Comparison of ENCODE assay signal across 16 cellular contexts in genomic region chr3:181615666-181616065, GRCh38.
DNase-seq lines count a peak whose midpoint lies in the region; ATAC-seq and TF ChIP-seq lines count a peak whose summit lies in the region.
"Had no signal": no experiment of that assay in that cellular context is flagged by ENCODE, and none has a peak within 500 bp of the region (broad histone marks: within the 10 kb centered on the region; RNA-seq: fewer than 3 reads in every experiment).

No MANE protein-coding gene starts in this region.

- H4K20me1 ChIP-seq in mammary epithelial cell (ENCODE audit: insufficient read depth, low read length) (no peaks in the 10 kb centered on the region), neural progenitor cell (ENCODE audit: low read depth) (no peaks in the 10 kb centered on the region)
- H4K20me1 ChIP-seq: BLaER1 treated with 17β-estradiol and CSF1 and Interleukin-3, amounts not matched to agents 10 nM and 100 nM had no signal

- no TSS peak for BruUV-seq in mammary epithelial cell (replicated peaks; lab: Mats Ljungman, UMichigan)

- no peak for ATAC-seq in HG03045 (IDR thresholded peaks at IDR 0.05; ENCODE audit: unreplicated experiment)
- ATAC-seq: GM23338, HepG2 had no signal

- intact Hi-C loops in mammary epithelial cell (cut with micrococcal nuclease) = no loop called here
- intact Hi-C loops in breast epithelium (cut with DNase I; ENCODE audit: low total_unique reads) = no loop called here
- intact Hi-C loops in posterior vena cava (cut with DNase I) = no loop called here

- TF ChIP-seq POLR2A in breast epithelium (IDR thresholded peaks at IDR 0.05) = no peak

- no peak overlapping the region for H3K27ac ChIP-seq in mammary epithelial cell (ENCODE audit: insufficient read depth, low read depth, low read length)
- H3K27ac ChIP-seq in breast epithelium = no peak overlapping the region
- peak overlapping the region; percentile 49 for H3K27ac ChIP-seq in epithelial cell of prostate
- H3K27ac ChIP-seq in neural progenitor cell = no peak overlapping the region
- no peak overlapping the region for H3K27ac ChIP-seq in effector memory CD4-positive, alpha-beta T cell (ENCODE audit: insufficient read depth, low read length, poor library complexity, severe bottlenecking)
- H3K27ac ChIP-seq: BLaER1 treated with 17β-estradiol and CSF1 and Interleukin-3, amounts not matched to agents 10 nM and 100 nM had no signal

- H3K4me1 Mint-ChIP-seq in neural progenitor cell = peaks cover 60% of the 10 kb centered on the region
- H3K4me1 Mint-ChIP-seq: CD4-positive, CD25-positive, alpha-beta regulatory T cell had no signal

- H3K36me3 ChIP-seq in mammary epithelial cell (ENCODE audit: insufficient read depth, low read length) (peaks cover 1% of the 10 kb centered on the region), breast epithelium (no peaks in the 10 kb centered on the region), neural progenitor cell (no peaks in the 10 kb centered on the region)
- no peaks in the 10 kb centered on the region for H3K36me3 ChIP-seq in effector memory CD4-positive, alpha-beta T cell (ENCODE audit: control insufficient read depth, insufficient read depth, low read length)
- H3K36me3 ChIP-seq: BLaER1 treated with 17β-estradiol and CSF1 and Interleukin-3, amounts not matched to agents 10 nM and 100 nM had no signal

- H3K9ac ChIP-seq in mammary epithelial cell (ENCODE audit: insufficient read depth, low read length) (no peak overlapping the region), neural progenitor cell (no peak overlapping the region)
- H3K9ac ChIP-seq: BLaER1 treated with 17β-estradiol and CSF1 and Interleukin-3, amounts not matched to agents 10 nM and 100 nM had no signal

- H3K27ac Mint-ChIP-seq in neural progenitor cell = no peak overlapping the region
- H3K27ac Mint-ChIP-seq: CD4-positive, CD25-positive, alpha-beta regulatory T cell; GM23338; H9 had no signal

- no peaks in the 10 kb centered on the region for H3K79me2 ChIP-seq in mammary epithelial cell (ENCODE audit: insufficient read depth, low read length)
- peaks cover 92% of the 10 kb centered on the region for H3K79me2 ChIP-seq in neural progenitor cell (ENCODE audit: low read depth)

- no peaks in the 10 kb centered on the region for H3K36me3 Mint-ChIP-seq in neural progenitor cell
- H3K36me3 Mint-ChIP-seq: CD4-positive, CD25-positive, alpha-beta regulatory T cell had no signal

- CTCF ChIA-PET in mammary epithelial cell (lab: Charles Lee; ENCODE audit: low non-redundant PET) = no interaction called here

- H3K9me3 ChIP-seq in mammary epithelial cell (replicated peaks; ENCODE audit: insufficient read depth, low read length) (no peaks in the 10 kb centered on the region), breast epithelium (no peaks in the 10 kb centered on the region), neural progenitor cell (ENCODE audit: low read depth) (no peaks in the 10 kb centered on the region)
- no peaks in the 10 kb centered on the region for H3K9me3 ChIP-seq in effector memory CD4-positive, alpha-beta T cell (ENCODE audit: control insufficient read depth, low read length)
- H3K9me3 ChIP-seq: BLaER1 treated with 17β-estradiol and CSF1 and Interleukin-3, amounts not matched to agents 10 nM and 100 nM had no signal

- H3K9me3 Mint-ChIP-seq in neural progenitor cell = no peaks in the 10 kb centered on the region
- H3K9me3 Mint-ChIP-seq: GM23338, H9 had no signal

- H3K4me3 ChIP-seq in mammary epithelial cell (replicated peaks in 1 of 3; ENCODE audit: insufficient read depth in 1 of 3, low read depth in 2 of 3, low read length in 3 of 3) = no peak overlapping the region
- no peak overlapping the region for H3K4me3 ChIP-seq in breast epithelium
- H3K4me3 ChIP-seq in neural progenitor cell = no peak overlapping the region
- no peak overlapping the region for H3K4me3 ChIP-seq in effector memory CD4-positive, alpha-beta T cell (ENCODE audit: insufficient read depth, low read depth, low read length, poor library complexity, severe bottlenecking)
- H3K4me3 ChIP-seq: BLaER1 treated with 17β-estradiol and CSF1 and Interleukin-3, amounts not matched to agents 10 nM and 100 nM; GM23338 had no signal

- DNase-seq in mammary epithelial cell (no peak), breast epithelium (ENCODE audit: low spot score in 2 of 2) (no peak), epithelial cell of prostate (ENCODE audit: low read depth, low spot score) (no peak), neural progenitor cell (ENCODE audit: low spot score) (no peak), posterior vena cava (ENCODE audit: low spot score) (no peak), NCI-H2029 (lab: John Stamatoyannopoulos, UW) (no peak)
- no peak for DNase-seq in effector memory CD4-positive, alpha-beta T cell
- DNase-seq: ACHN; CD4-positive, CD25-positive, alpha-beta regulatory T cell; DMS79 treated with DMSO at 0.1 percent for 48 hours; EL; H9 had no signal

- H3K4me3 Mint-ChIP-seq in neural progenitor cell = no peak overlapping the region
- H3K4me3 Mint-ChIP-seq: CD4-positive, CD25-positive, alpha-beta regulatory T cell; GM23338; H9 had no signal

- H3K4me2 ChIP-seq in mammary epithelial cell (ENCODE audit: insufficient read depth, low read depth, low read length) (no peak overlapping the region), neural progenitor cell (peak overlapping the region; percentile 34)
- H3K4me2 ChIP-seq: BLaER1 treated with 17β-estradiol and CSF1 and Interleukin-3, amounts not matched to agents 10 nM and 100 nM; GM23338 had no signal

- in situ Hi-C loops in mammary epithelial cell (cut with MboI; ENCODE audit: low sequenced_read_pairs in 2 of 2) = no loop called here

- no peaks in the 10 kb centered on the region for H3K27me3 Mint-ChIP-seq in neural progenitor cell (ENCODE audit: insufficient read depth, low read depth)
- H3K27me3 Mint-ChIP-seq: CD4-positive, CD25-positive, alpha-beta regulatory T cell had no signal

- dilution Hi-C loops in mammary epithelial cell (cut with HindIII; ENCODE audit: low sequenced_read_pairs) = no loop called here

- TF ChIP-seq CTCF in mammary epithelial cell (conservative IDR thresholded peaks at IDR 0.05 in 1 of 2, IDR thresholded peaks at IDR 0.05 in 1 of 2; ENCODE audit: extremely low read depth in 1 of 2, insufficient read depth in 1 of 2, low read depth in 1 of 2, low read length in 2 of 2) (no peak), breast epithelium (IDR thresholded peaks at IDR 0.05) (no peak), neural progenitor cell (IDR thresholded peaks at IDR 0.05) (no peak)

- H3K27me3 ChIP-seq in mammary epithelial cell (ENCODE audit: insufficient read depth, low read length) = no peaks in the 10 kb centered on the region
- no peaks in the 10 kb centered on the region for H3K27me3 ChIP-seq in breast epithelium
- H3K27me3 ChIP-seq in neural progenitor cell = no peaks in the 10 kb centered on the region
- H3K27me3 ChIP-seq in effector memory CD4-positive, alpha-beta T cell (replicated peaks; ENCODE audit: control insufficient read depth, insufficient read depth, low read length, poor library complexity, severe bottlenecking) = no peaks in the 10 kb centered on the region
- H3K27me3 ChIP-seq: BLaER1 treated with 17β-estradiol and CSF1 and Interleukin-3, amounts not matched to agents 10 nM and 100 nM had no signal

- peak overlapping the region; percentile 37 for H2AFZ ChIP-seq in mammary epithelial cell (ENCODE audit: low read depth, low read length)
- no peak overlapping the region for H2AFZ ChIP-seq in neural progenitor cell (replicated peaks)
- H2AFZ ChIP-seq: GM23338 had no signal

- H3F3A ChIP-seq in neural progenitor cell (ENCODE audit: low read depth) = peaks cover 18% of the 10 kb centered on the region

- H3K4me1 ChIP-seq in mammary epithelial cell (ENCODE audit: insufficient read depth, low read length) (no peaks in the 10 kb centered on the region), breast epithelium (no peaks in the 10 kb centered on the region), neural progenitor cell (peaks cover 90% of the 10 kb centered on the region)
- H3K4me1 ChIP-seq in effector memory CD4-positive, alpha-beta T cell (ENCODE audit: control insufficient read depth, insufficient read depth, low read length, poor library complexity, severe bottlenecking) = no peaks in the 10 kb centered on the region
